9 cellular contexts compared by ENCODE assay signal in the genomic region with DNA sequence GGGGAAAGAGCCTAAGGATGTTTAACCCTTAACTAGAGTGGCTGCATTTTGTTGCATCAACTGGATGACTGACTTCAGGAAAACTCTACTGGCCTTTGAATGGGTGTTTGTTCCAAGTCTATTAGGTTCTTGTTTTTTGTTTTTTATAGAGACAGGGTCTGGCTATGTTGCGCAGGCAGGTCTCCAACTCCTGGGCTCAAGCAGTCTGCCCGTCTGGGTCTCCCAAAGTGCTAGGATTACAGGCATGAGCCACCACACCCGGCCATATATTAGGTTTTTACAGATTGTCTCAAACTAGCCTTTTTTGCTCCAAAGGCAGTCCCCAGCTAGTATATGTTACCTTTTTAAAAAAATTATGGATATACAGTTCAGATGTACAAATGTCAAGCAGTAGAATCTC. TPM values are rescaled to one million over a fixed set of nuclear protein-coding genes. Genes with fewer than 3 reads are reported as not detected.
DNase-seq lines count a peak whose midpoint lies in the region; ATAC-seq and TF ChIP-seq lines count a peak whose summit lies in the region.
"Had no signal": no experiment of that assay in that cellular context is flagged by ENCODE, and none has a peak within 500 bp of the region (broad histone marks: within the 10 kb centered on the region; RNA-seq: fewer than 3 reads in every experiment).

No MANE protein-coding gene starts in this region.

- H3K18ac ChIP-seq in mesendoderm (ENCODE audit: low read length), result no peak overlapping the region

- H3K9me3 ChIP-seq in body of pancreas (no peaks in the 10 kb centered on the region), upper lobe of right lung (no peaks in the 10 kb centered on the region)

- H3K27me3 ChIP-seq in body of pancreas (no peaks in the 10 kb centered on the region), mesendoderm (ENCODE audit: insufficient read depth, low read length, poor library complexity) (no peaks in the 10 kb centered on the region), upper lobe of right lung (no peaks in the 10 kb centered on the region)

- peaks cover 54% of the 10 kb centered on the region for H3K4me1 Mint-ChIP-seq in activated naive CD4-positive, alpha-beta T cell treated with anti-CD3 and anti-CD28 coated beads, Interleukin-2, amount 50 U/mL, for 24 hours

- no peaks in the 10 kb centered on the region for H3K9me3 Mint-ChIP-seq in activated naive CD4-positive, alpha-beta T cell treated with anti-CD3 and anti-CD28 coated beads, Interleukin-2, amount 50 U/mL, for 24 hours

- peaks cover 49% of the 10 kb centered on the region for H3K4me1 ChIP-seq in body of pancreas
- H3K4me1 ChIP-seq in mesendoderm (ENCODE audit: control insufficient read depth, low read depth, low read length), result peaks cover 3% of the 10 kb centered on the region
- peaks cover 28% of the 10 kb centered on the region for H3K4me1 ChIP-seq in upper lobe of right lung

- no peak overlapping the region for H4K5ac ChIP-seq in mesendoderm (ENCODE audit: low read length)

- H2BK120ac ChIP-seq in mesendoderm (ENCODE audit: low read depth, low read length), result no peak overlapping the region

- peaks cover 0 to 2% of the 10 kb centered on the region in 2 donors for H3K36me3 ChIP-seq in body of pancreas (replicated peaks in 1 of 2; ENCODE audit: insufficient read depth in 1 of 2, low read depth in 2 of 2)
- peaks cover 2% of the 10 kb centered on the region for H3K36me3 ChIP-seq in mesendoderm (ENCODE audit: control insufficient read depth, insufficient read depth, low read length)
- H3K36me3 ChIP-seq in upper lobe of right lung, result peaks cover 14% of the 10 kb centered on the region

- H3K36me3 Mint-ChIP-seq in activated naive CD4-positive, alpha-beta T cell treated with anti-CD3 and anti-CD28 coated beads, Interleukin-2, amount 50 U/mL, for 24 hours, result no peaks in the 10 kb centered on the region

- DNase-seq in activated naive CD4-positive, alpha-beta T cell treated with Interleukin-2 at 50 U/mL for 16 hours, result no peak
- DNase-seq in body of pancreas, result no peak
- no peak for DNase-seq in mesendoderm
- no peak for DNase-seq in upper lobe of right lung
- no peak for DNase-seq in kidney tubule cell (ENCODE audit: low spot score)

- H2AK5ac ChIP-seq in mesendoderm (ENCODE audit: low read length), result no peak overlapping the region

- no peak overlapping the region for H3K4ac ChIP-seq in mesendoderm (ENCODE audit: low read depth, low read length)

- intact Hi-C loops in body of pancreas (cut with DNase I) (no loop called here), upper lobe of right lung (cut with DNase I) (no loop called here)

- H3K56ac ChIP-seq in mesendoderm (ENCODE audit: low read length), result peak overlapping the region; percentile 96

- H3K23ac ChIP-seq in mesendoderm (ENCODE audit: low read length), result peak overlapping the region; percentile 80

- no peak overlapping the region for H2BK15ac ChIP-seq in mesendoderm (replicated peaks; ENCODE audit: low read depth)

- H3K27ac Mint-ChIP-seq in activated naive CD4-positive, alpha-beta T cell treated with anti-CD3 and anti-CD28 coated beads, Interleukin-2, amount 50 U/mL, for 24 hours, result peak overlapping the region; percentile 79

- no peak overlapping the region for H4K8ac ChIP-seq in mesendoderm (ENCODE audit: low read depth, low read length)

- peak overlapping the region; percentile 98 for H3K9ac ChIP-seq in mesendoderm (ENCODE audit: low read length)

- H3K4me3 ChIP-seq in body of pancreas, result peak overlapping the region; percentile 77 to 79
- H3K4me3 ChIP-seq in mesendoderm (ENCODE audit: low read length), result peak overlapping the region; percentile 98
- peak overlapping the region; percentile 94 for H3K4me3 ChIP-seq in upper lobe of right lung

- H3K4me2 ChIP-seq in mesendoderm (ENCODE audit: low read length), result peak overlapping the region; percentile 99

- no peak for TF ChIP-seq POLR2A in body of pancreas (IDR thresholded peaks at IDR 0.05)

- H3K4me3 Mint-ChIP-seq in activated naive CD4-positive, alpha-beta T cell treated with anti-CD3 and anti-CD28 coated beads, Interleukin-2, amount 50 U/mL, for 24 hours, result peak overlapping the region; percentile 91

- peaks cover 43% of the 10 kb centered on the region for H3K79me2 ChIP-seq in mesendoderm (ENCODE audit: control insufficient read depth, insufficient read depth, low read length)

- H3K27ac ChIP-seq in body of pancreas, result peak overlapping the region in 2 of 4 donors; percentile 96 to 100
- no peak overlapping the region for H3K27ac ChIP-seq in mesendoderm (ENCODE audit: low read depth, low read length)
- peak overlapping the region; percentile 99 for H3K27ac ChIP-seq in upper lobe of right lung

- H2BK5ac ChIP-seq in mesendoderm (ENCODE audit: low read length), result no peak overlapping the region

- H3K27me3 Mint-ChIP-seq in activated naive CD4-positive, alpha-beta T cell treated with anti-CD3 and anti-CD28 coated beads, Interleukin-2, amount 50 U/mL, for 24 hours, result no peaks in the 10 kb centered on the region

- WGBS in body of pancreas, 2 donors, result 59 to 66% methylated on average over 3 of the region's 3 CpGs
- no CpG with 5 or more reads among the region's 3 CpGs for WGBS in mesendoderm (ENCODE audit: extremely low coverage, insufficient coverage, low lambda C conversion rate)

- TF ChIP-seq CTCF in body of pancreas (IDR thresholded peaks at IDR 0.05) (no peak), upper lobe of right lung (IDR thresholded peaks at IDR 0.05) (no peak)

- H3K79me1 ChIP-seq in mesendoderm (ENCODE audit: low read length), result peaks cover 27% of the 10 kb centered on the region

- ATAC-seq in body of pancreas (no peak), upper lobe of right lung (no peak), HG03139 (IDR thresholded peaks at IDR 0.05; ENCODE audit: unreplicated experiment) (no peak), HG03469 (IDR thresholded peaks at IDR 0.05; ENCODE audit: unreplicated experiment) (no peak)

RNA-seq across cellular contexts. Expression of gene SMARCB1, which starts 1.1 kb away (rescaled TPM):
- total RNA-seq in body of pancreas (100 to 1,000 TPM in 1 of 2 donors, 10 to 100 TPM in 1; 40.2 to 119 TPM), upper lobe of right lung (59.6 TPM)
- polyA plus RNA-seq in mesendoderm (2013, experiment 1 of 2), result 73.6 TPM
- 74.4 TPM for polyA plus RNA-seq in mesendoderm (2013, experiment 2 of 2)

RNA-seq across cellular contexts. Expression of gene MMP11, which starts 15.3 kb away (rescaled TPM):
- total RNA-seq in body of pancreas (1 to 10 TPM; 1.0 to 2.0 TPM), upper lobe of right lung (1.9 TPM)
- 0.79 TPM for polyA plus RNA-seq in mesendoderm (2013, experiment 1 of 2)
- polyA plus RNA-seq in mesendoderm (2013, experiment 2 of 2), result 0.97 TPM

RNA-seq across cellular contexts. Expression of gene CHCHD10, which starts 20.1 kb away (rescaled TPM):
- total RNA-seq in body of pancreas, result 100 to 1,000 TPM in 1 of 2 donors, 10 to 100 TPM in 1; 18.2 to 116 TPM
- polyA plus RNA-seq in mesendoderm (2013, experiment 1 of 2), result 186 TPM
- polyA plus RNA-seq in mesendoderm (2013, experiment 2 of 2), result 187 TPM
- total RNA-seq in upper lobe of right lung, result 102 TPM

RNA-seq across cellular contexts. Expression of gene C22orf15, which starts 25.1 kb away (rescaled TPM):
- total RNA-seq in body of pancreas, result not detected
- 1.6 TPM for polyA plus RNA-seq in mesendoderm (2013, experiment 1 of 2)
- 1.7 TPM for polyA plus RNA-seq in mesendoderm (2013, experiment 2 of 2)
- not detected for total RNA-seq in upper lobe of right lung
- total RNA-seq: Daoy had no signal

RNA-seq across cellular contexts. Expression of gene VPREB3, which starts 33.7 kb away (rescaled TPM):
- total RNA-seq in body of pancreas (not detected), upper lobe of right lung (not detected)
- polyA plus RNA-seq in mesendoderm (2013, experiment 1 of 2), result 0.22 TPM
- polyA plus RNA-seq in mesendoderm (2013, experiment 2 of 2), result 0.21 TPM
- total RNA-seq: Daoy had no signal
